In the genomic region with DNA sequence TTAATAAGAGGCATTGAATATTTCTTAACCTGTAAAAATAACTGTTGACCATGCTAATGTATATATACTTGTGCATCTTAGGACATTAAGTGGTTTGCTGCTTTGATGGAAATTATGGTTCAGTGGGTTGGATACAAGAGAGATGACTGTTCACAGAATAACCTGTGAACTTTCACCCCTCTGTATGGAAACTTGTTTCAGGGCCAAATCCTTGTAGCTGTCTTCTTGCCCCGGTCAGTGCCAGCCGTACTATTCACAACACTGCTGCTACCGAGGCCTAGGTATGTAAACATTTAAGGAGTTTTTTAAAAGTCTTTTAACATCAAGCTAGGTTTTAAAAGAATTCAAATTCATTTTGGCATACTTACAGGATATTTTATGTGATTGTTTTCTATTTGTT, we compare ENCODE assay signal across 1 cellular context.
TF ChIP-seq lines count a peak whose summit lies in the region.

No MANE protein-coding gene starts in this region.

TF ChIP-seq in K562, 482 proteins besides CTCF, POLR2A, EP300 and RAD21:
- TF ChIP-seq FOXA3 (CRISPR knock-in tag; conservative IDR thresholded peaks at IDR 0.05 in 1 of 2, IDR thresholded peaks at IDR 0.05 in 1 of 2) (no peak), NR2C1 (IDR thresholded peaks at IDR 0.05) (0 out of 2 replicates have a peak, but pooled peaks have one; percentile 15), NR2C1 (tag; IDR thresholded peaks at IDR 0.05) (0 out of 2 replicates have a peak, but pooled peaks have one; percentile 21), POLR2AphosphoS2 (IDR thresholded peaks at IDR 0.05; ENCODE audit: low read length) (0 out of 2 replicates have a peak, but pooled peaks have one; percentile 39)
TF ChIP-seq in K562: peak in this region for 2.
